In genomic region chr5:140346348-140347221, GRCh38 we compare ENCODE assay signal across 1 cellular context.
TF ChIP-seq lines count a peak whose summit lies in the region.

Gene HBEGF (minus strand): TSS chr5:140346603. CDS start chr5:140346328, 275 bp downstream.

TF ChIP-seq in K562, 482 proteins besides CTCF, POLR2A, EP300 and RAD21 (continued from another document and continues in another):
- no peak for TF ChIP-seq RAD51 (IDR thresholded peaks at IDR 0.05; ENCODE audit: borderline replicate concordance, low read depth)
- no peak for TF ChIP-seq TAF15 (IDR thresholded peaks at IDR 0.05; ENCODE audit: low read depth, low read length)
- TF ChIP-seq DPF2 (IDR thresholded peaks at IDR 0.05), result no peak; the same call in 1 of the 2 replicates
- 0 out of 2 replicates have a peak, but pooled peaks have one; percentile 22 for TF ChIP-seq TSHZ1 (CRISPR knock-in tag; IDR thresholded peaks at IDR 0.05)
- TF ChIP-seq RUNX1 (IDR thresholded peaks at IDR 0.05; ENCODE audit: low read depth), result no peak
- no peak for TF ChIP-seq CBX2 (IDR thresholded peaks at IDR 0.05; ENCODE audit: insufficient read depth, low read length, poor library complexity, severe bottlenecking)
- TF ChIP-seq ZNF165 (CRISPR knock-in tag; IDR thresholded peaks at IDR 0.05; ENCODE audit: borderline replicate concordance), result no peak
- peak; percentile 6 for TF ChIP-seq PHF20 (IDR thresholded peaks at IDR 0.05; ENCODE audit: partially characterized antibody)
- no peak for TF ChIP-seq ETV1 (tag; conservative IDR thresholded peaks at IDR 0.05; ENCODE audit: low read depth)
- no peak for TF ChIP-seq ZNF239 (CRISPR knock-in tag; IDR thresholded peaks at IDR 0.05)
- TF ChIP-seq TBP (optimal IDR thresholded peaks at IDR 0.05; ENCODE audit: low read depth, low read length), result peak; percentile 80
- no peak for TF ChIP-seq ZNF717 (CRISPR knock-in tag; IDR thresholded peaks at IDR 0.05)
- no peak for TF ChIP-seq HEY1 (CRISPR knock-in tag; IDR thresholded peaks at IDR 0.05; ENCODE audit: borderline replicate concordance)
- no peak for TF ChIP-seq NKRF (IDR thresholded peaks at IDR 0.05; ENCODE audit: borderline replicate concordance)
- no peak for TF ChIP-seq FOXK1 (CRISPR knock-in tag; IDR thresholded peaks at IDR 0.05; ENCODE audit: borderline replicate concordance)
- no peak for TF ChIP-seq ELF4 (CRISPR knock-in tag; IDR thresholded peaks at IDR 0.05)
- TF ChIP-seq ZNF785 (CRISPR knock-in tag; IDR thresholded peaks at IDR 0.05), result no peak
- TF ChIP-seq CHCHD3 (CRISPR knock-in tag; IDR thresholded peaks at IDR 0.05), result no peak
- TF ChIP-seq NR3C1 (CRISPR knock-in tag; IDR thresholded peaks at IDR 0.05), result no peak
- no peak for TF ChIP-seq MYNN (IDR thresholded peaks at IDR 0.05)
- no peak for TF ChIP-seq MYNN (CRISPR knock-in tag; IDR thresholded peaks at IDR 0.05)
- TF ChIP-seq FOXK2 (conservative IDR thresholded peaks at IDR 0.05 in 1 of 2, IDR thresholded peaks at IDR 0.05 in 1 of 2; ENCODE audit: low read depth in 2 of 2), result no peak
- no peak for TF ChIP-seq PHTF2 (CRISPR knock-in tag; IDR thresholded peaks at IDR 0.05)
- peak; percentile 30; the same call in 1 of the 2 replicates for TF ChIP-seq SUPT5H (IDR thresholded peaks at IDR 0.05)
- TF ChIP-seq RBM17 (IDR thresholded peaks at IDR 0.05; ENCODE audit: borderline replicate concordance, low read depth, low read length), result no peak
- TF ChIP-seq MTF1 (CRISPR knock-in tag; IDR thresholded peaks at IDR 0.05; ENCODE audit: borderline replicate concordance), result no peak
- TF ChIP-seq KLF13 (tag; IDR thresholded peaks at IDR 0.05; ENCODE audit: borderline replicate concordance, low read depth), result no peak
- TF ChIP-seq HSF4 (CRISPR knock-in tag; IDR thresholded peaks at IDR 0.05; ENCODE audit: borderline replicate concordance), result no peak
- TF ChIP-seq ZBTB26 (CRISPR knock-in tag; IDR thresholded peaks at IDR 0.05), result no peak
- peak; percentile 82 for TF ChIP-seq HNRNPLL (IDR thresholded peaks at IDR 0.05; ENCODE audit: low read depth, low read length, poor library complexity, severe bottlenecking)
- TF ChIP-seq RFX1 (IDR thresholded peaks at IDR 0.05), result no peak
- no peak for TF ChIP-seq ZBTB49 (CRISPR knock-in tag; IDR thresholded peaks at IDR 0.05; ENCODE audit: borderline replicate concordance)
- no peak for TF ChIP-seq RBM22 (IDR thresholded peaks at IDR 0.05; ENCODE audit: low read depth, low read length, poor library complexity, severe bottlenecking)
- no peak for TF ChIP-seq ZNF12 (CRISPR knock-in tag; IDR thresholded peaks at IDR 0.05)
- TF ChIP-seq THRAP3 (IDR thresholded peaks at IDR 0.05; ENCODE audit: borderline replicate concordance), result no peak
- peak in 1 of 2 experiments; percentile 70; a peak in 2 of 4 replicates for TF ChIP-seq RCOR1 (IDR thresholded peaks at IDR 0.05; ENCODE audit: borderline replicate concordance in 1 of 2, low read depth in 2 of 2, low read length in 2 of 2)
- TF ChIP-seq ZNF324 (CRISPR knock-in tag; IDR thresholded peaks at IDR 0.05), result no peak
- TF ChIP-seq CHD1 (IDR thresholded peaks at IDR 0.05; ENCODE audit: low read length), result no peak
- TF ChIP-seq ELF2 (CRISPR knock-in tag; IDR thresholded peaks at IDR 0.05), result no peak
- TF ChIP-seq MGA (IDR thresholded peaks at IDR 0.05), result peak; percentile 13; the same call in 1 of the 2 replicates
- no peak for TF ChIP-seq MEF2A (IDR thresholded peaks at IDR 0.05; ENCODE audit: control insufficient read depth, low read depth, low read length)
- TF ChIP-seq TAF9B (IDR thresholded peaks at IDR 0.05; ENCODE audit: partially characterized antibody), result no peak
- peak; percentile 87; the same call in 1 of the 2 replicates for TF ChIP-seq HNRNPL (IDR thresholded peaks at IDR 0.05; ENCODE audit: low read depth, low read length)
- TF ChIP-seq L3MBTL2 (IDR thresholded peaks at IDR 0.05), result peak; percentile 63; the same call in 1 of the 2 replicates
- TF ChIP-seq RBFOX2 (IDR thresholded peaks at IDR 0.05; ENCODE audit: low read depth, low read length), result peak; percentile 85
- TF ChIP-seq ZNF644 (tag; IDR thresholded peaks at IDR 0.05; ENCODE audit: low read depth), result no peak
- TF ChIP-seq ZNF143 (CRISPR knock-in tag; IDR thresholded peaks at IDR 0.05), result no peak
- TF ChIP-seq NFRKB (IDR thresholded peaks at IDR 0.05; ENCODE audit: low read depth), result no peak
